In genomic region chr1:13710097-13710496, GRCh38 we compare ENCODE assay signal across 22 cellular contexts. TPM values are rescaled to one million over a fixed set of nuclear protein-coding genes. Genes with fewer than 3 reads are reported as not detected.
DNase-seq lines count a peak whose midpoint lies in the region; ATAC-seq and TF ChIP-seq lines count a peak whose summit lies in the region.
"Had no signal": no experiment of that assay in that cellular context is flagged by ENCODE, and none has a peak within 500 bp of the region (broad histone marks: within the 10 kb centered on the region; RNA-seq: fewer than 3 reads in every experiment).

No MANE protein-coding gene starts in this region.

- no peaks in the 10 kb centered on the region for H3K27me3 Mint-ChIP-seq in activated naive CD4-positive, alpha-beta T cell treated with anti-CD3 and anti-CD28 coated beads, Interleukin-2, amount 50 U/mL, for 24 hours
- H3K27me3 Mint-ChIP-seq in naive thymus-derived CD8-positive, alpha-beta T cell = no peaks in the 10 kb centered on the region
- H3K27me3 Mint-ChIP-seq: CD8-positive, alpha-beta memory T cell had no signal

- H3K4me2 ChIP-seq in OCI-LY7 (ENCODE audit: low read length) = peak overlapping the region; percentile 4; the same call in 1 of the 2 replicates
- H3K4me2 ChIP-seq: BLaER1 treated with 17β-estradiol and CSF1 and Interleukin-3, amounts not matched to agents 10 nM and 100 nM had no signal

- no TSS peak for BruUV-seq in OCI-LY7 (replicated peaks; lab: Mats Ljungman, UMichigan)

- no peak for DNase-seq in activated naive CD4-positive, alpha-beta T cell (lab: John Stamatoyannopoulos, UW)
- DNase-seq in OCI-LY7 (ENCODE audit: low spot score) (no peak), SW 1271 (lab: John Stamatoyannopoulos, UW) (no peak), KG1 (lab: John Stamatoyannopoulos, UW) (no peak)
- no peak for DNase-seq in naive thymus-derived CD8-positive, alpha-beta T cell
- DNase-seq: CD8-positive, alpha-beta memory T cell; H9; IMR-90; Karpas-422; MG63; NCI-H1092; NCI-H1436 treated with DMSO at 0.1 percent for 48 hours; NCI-H2029 treated with DMSO at 0.1 percent for 48 hours; NCI-H2171 treated with DMSO at 0.1 percent for 48 hours; NCI-H446 treated with DMSO at 0.1 percent for 48 hours; NCI-H69; SHP77 had no signal

- H3K36me3 ChIP-seq in OCI-LY7 (ENCODE audit: insufficient read depth, low read length) = peaks cover 4% of the 10 kb centered on the region
- H3K36me3 ChIP-seq: MG63 had no signal

- H3K27ac Mint-ChIP-seq in activated naive CD4-positive, alpha-beta T cell treated with anti-CD3 and anti-CD28 coated beads, Interleukin-2, amount 50 U/mL, for 24 hours = peak overlapping the region; percentile 4
- peak overlapping the region in 6 of 10 donors; percentile 24 to 77 (median 38) for H3K27ac Mint-ChIP-seq in naive thymus-derived CD8-positive, alpha-beta T cell
- H3K27ac Mint-ChIP-seq: H9 had no signal

- POLR2A ChIA-PET in OCI-LY7 (lab: Charles Lee) = interaction anchor here (1.0 to 1.5 kb wide), 4 partner anchors 12 to 24 kb away, joined by 3 to 4 read pairs (median 4); no protein-coding TSS in a partner anchor
- POLR2A ChIA-PET in naive thymus-derived CD8-positive, alpha-beta T cell (lab: Charles Lee) = no interaction called here

- CTCF ChIA-PET in OCI-LY7 (lab: Charles Lee; ENCODE audit: unreplicated experiment) = no interaction called here

- H3K9me3 Mint-ChIP-seq in activated naive CD4-positive, alpha-beta T cell treated with anti-CD3 and anti-CD28 coated beads, Interleukin-2, amount 50 U/mL, for 24 hours = no peaks in the 10 kb centered on the region
- H3K9me3 Mint-ChIP-seq in naive thymus-derived CD8-positive, alpha-beta T cell = no peaks in the 10 kb centered on the region
- H3K9me3 Mint-ChIP-seq: CD8-positive, alpha-beta memory T cell; H9 had no signal

- no peaks in the 10 kb centered on the region for H3K9me3 ChIP-seq in OCI-LY7 (ENCODE audit: low read length)
- H3K9me3 ChIP-seq: BLaER1 treated with 17β-estradiol and CSF1 and Interleukin-3, amounts not matched to agents 10 nM and 100 nM; MG63 had no signal

- intact Hi-C loops in OCI-LY7 (cut with micrococcal nuclease; ENCODE audit: unreplicated experiment) = no loop called here

- ATAC-seq in naive thymus-derived CD8-positive, alpha-beta T cell = no peak
- ATAC-seq in GM18861 (IDR thresholded peaks at IDR 0.05; ENCODE audit: unreplicated experiment) = no peak

- no peak overlapping the region for H3K4me3 ChIP-seq in OCI-LY7 (ENCODE audit: low read depth, low read length, poor library complexity, severe bottlenecking)
- H3K4me3 ChIP-seq: BLaER1 treated with 17β-estradiol and CSF1 and Interleukin-3, amounts not matched to agents 10 nM and 100 nM; MG63; SK-N-MC had no signal

- no peak overlapping the region for H3K4me3 Mint-ChIP-seq in activated naive CD4-positive, alpha-beta T cell treated with anti-CD3 and anti-CD28 coated beads, Interleukin-2, amount 50 U/mL, for 24 hours
- no peak overlapping the region for H3K4me3 Mint-ChIP-seq in naive thymus-derived CD8-positive, alpha-beta T cell
- H3K4me3 Mint-ChIP-seq: CD8-positive, alpha-beta memory T cell; H9 had no signal

- peaks cover 55% of the 10 kb centered on the region for H3K4me1 ChIP-seq in OCI-LY7 (ENCODE audit: insufficient read depth, low read length, poor library complexity, severe bottlenecking)

- no peak overlapping the region for H3K27ac ChIP-seq in OCI-LY7 (ENCODE audit: low read depth, low read length, poor library complexity, severe bottlenecking)
- H3K27ac ChIP-seq: BLaER1 treated with 17β-estradiol and CSF1 and Interleukin-3, amounts not matched to agents 10 nM and 100 nM; HL-60; SK-N-MC had no signal

- no peak overlapping the region for H2AFZ ChIP-seq in OCI-LY7 (ENCODE audit: low read length)

- H4K20me1 ChIP-seq in OCI-LY7 (ENCODE audit: insufficient read depth, low read length) = peaks cover 17% of the 10 kb centered on the region; the same call in 1 of the 2 replicates

- H3K9me2 ChIP-seq in OCI-LY7 (ENCODE audit: insufficient read depth, low read length) = no peaks in the 10 kb centered on the region

- peaks cover 10% of the 10 kb centered on the region for H3K36me3 Mint-ChIP-seq in activated naive CD4-positive, alpha-beta T cell treated with anti-CD3 and anti-CD28 coated beads, Interleukin-2, amount 50 U/mL, for 24 hours
- H3K36me3 Mint-ChIP-seq in naive thymus-derived CD8-positive, alpha-beta T cell = peaks cover 0 to 22% (median 3%) of the 10 kb centered on the region in 3 donors

- no peak for TF ChIP-seq CTCF in OCI-LY7 (conservative IDR thresholded peaks at IDR 0.05; ENCODE audit: low read length)

- H3K79me2 ChIP-seq in OCI-LY7 (ENCODE audit: insufficient read depth, low read depth, low read length) = peaks cover 96% of the 10 kb centered on the region

- peaks cover 79% of the 10 kb centered on the region for H3K4me1 Mint-ChIP-seq in activated naive CD4-positive, alpha-beta T cell treated with anti-CD3 and anti-CD28 coated beads, Interleukin-2, amount 50 U/mL, for 24 hours
- H3K4me1 Mint-ChIP-seq in naive thymus-derived CD8-positive, alpha-beta T cell = peaks cover 36 to 88% (median 78%) of the 10 kb centered on the region in 4 donors
- H3K4me1 Mint-ChIP-seq: H9 had no signal

RNA-seq across cellular contexts. Expression of gene PRDM2, which starts 10.1 kb away (rescaled TPM):
- 38.7 and 47.6 TPM in 2 replicates for total RNA-seq in OCI-LY7 (2014; rRNA removed; shearing (Covaris generic))
- 98.2 and 109 TPM in 2 replicates for total RNA-seq in OCI-LY7 (2022)
- total RNA-seq in naive thymus-derived CD8-positive, alpha-beta T cell = 100 to 1,000 TPM; 145 to 146 TPM
- 10 to 100 TPM; 16.8 to 23.0 (median 20.1) TPM for polyA plus RNA-seq in naive thymus-derived CD8-positive, alpha-beta T cell
